Comparison of ENCODE assay signal across 26 cellular contexts in the genomic region with DNA sequence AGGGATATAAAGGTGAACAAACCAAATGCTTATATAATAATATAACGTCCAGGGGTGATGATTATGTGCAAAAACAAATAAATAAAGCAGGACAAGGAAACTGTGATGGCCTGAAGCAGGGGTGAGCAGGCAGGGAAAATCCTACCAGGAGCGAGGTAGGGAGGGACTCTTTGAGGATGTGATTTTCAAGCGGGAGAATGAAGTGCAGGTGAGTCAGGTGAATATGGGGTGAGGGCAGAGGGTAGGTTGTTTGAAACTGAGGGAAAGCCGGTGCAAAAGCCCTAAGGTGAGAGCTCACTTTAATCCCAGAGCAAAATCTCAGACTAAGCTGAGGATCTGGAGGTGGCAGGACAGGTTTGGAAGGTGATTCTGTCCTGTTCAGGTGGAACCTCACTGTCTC. TPM values are rescaled to one million over a fixed set of nuclear protein-coding genes. Genes with fewer than 3 reads are reported as not detected.
DNase-seq lines count a peak whose midpoint lies in the region; ATAC-seq and TF ChIP-seq lines count a peak whose summit lies in the region.
"Had no signal": no experiment of that assay in that cellular context is flagged by ENCODE, and none has a peak within 500 bp of the region (broad histone marks: within the 10 kb centered on the region; RNA-seq: fewer than 3 reads in every experiment).

No MANE protein-coding gene starts in this region.

- H3K27ac ChIP-seq in heart right ventricle (no peak overlapping the region), colonic mucosa (no peak overlapping the region), foreskin keratinocyte (no peak overlapping the region), sigmoid colon (no peak overlapping the region)
- H3K27ac ChIP-seq: A549; BLaER1 treated with 17β-estradiol and CSF1 and Interleukin-3, amounts not matched to agents 10 nM and 100 nM; GM23248 had no signal

- TF ChIP-seq CTCF in heart right ventricle (IDR thresholded peaks at IDR 0.05) = no peak
- TF ChIP-seq CTCF in colonic mucosa (IDR thresholded peaks at IDR 0.05) = no peak
- TF ChIP-seq CTCF in foreskin keratinocyte (conservative IDR thresholded peaks at IDR 0.05) = no peak
- TF ChIP-seq CTCF in sigmoid colon (IDR thresholded peaks at IDR 0.05) = no peak

- H3K4me3 ChIP-seq in heart right ventricle = no peak overlapping the region
- no peak overlapping the region for H3K4me3 ChIP-seq in colonic mucosa
- H3K4me3 ChIP-seq in sigmoid colon = no peak overlapping the region
- H3K4me3 ChIP-seq: A549; BLaER1 treated with 17β-estradiol and CSF1 and Interleukin-3, amounts not matched to agents 10 nM and 100 nM; GM23248 had no signal

- DNase-seq in cardiac septum (ENCODE audit: low spot score) (peak; percentile 22), heart right ventricle (no peak), colonic mucosa (peak; percentile 8), foreskin keratinocyte (peak in 1 of 2 donors; percentile 17), NCI-H1436 treated with DMSO at 0.1 percent for 48 hours (lab: John Stamatoyannopoulos, UW) (no peak), sigmoid colon (no peak)
- DNase-seq: AML-193; CD4-positive, alpha-beta T cell; DMS53; GM23248; H7; Karpas-422; NCI-H1092; NCI-H1417 treated with DMSO at 0.1 percent for 48 hours; NCI-H187; NCI-H2081 treated with DMSO at 0.1 percent for 48 hours; NCI-H2171; NCI-H226; NCI-H510A; NCI-H69; OCI-M1 had no signal

- peaks cover 0 to 22% (median 6%) of the 10 kb centered on the region in 7 donors for H3K27me3 ChIP-seq in heart right ventricle
- H3K27me3 ChIP-seq in colonic mucosa = no peaks in the 10 kb centered on the region
- no peaks in the 10 kb centered on the region for H3K27me3 ChIP-seq in foreskin keratinocyte
- no peaks in the 10 kb centered on the region for H3K27me3 ChIP-seq in sigmoid colon
- H3K27me3 ChIP-seq: BLaER1 treated with 17β-estradiol and CSF1 and Interleukin-3, amounts not matched to agents 10 nM and 100 nM had no signal

- H3K4me1 ChIP-seq in heart right ventricle (no peaks in the 10 kb centered on the region), colonic mucosa (no peaks in the 10 kb centered on the region), foreskin keratinocyte (peaks cover 21% of the 10 kb centered on the region), sigmoid colon (no peaks in the 10 kb centered on the region)

- no peak for TF ChIP-seq POLR2A in sigmoid colon (IDR thresholded peaks at IDR 0.05)

- H3K36me3 ChIP-seq in heart right ventricle = no peaks in the 10 kb centered on the region
- H3K36me3 ChIP-seq in colonic mucosa = no peaks in the 10 kb centered on the region
- no peaks in the 10 kb centered on the region for H3K36me3 ChIP-seq in sigmoid colon
- H3K36me3 ChIP-seq: BLaER1 treated with 17β-estradiol and CSF1 and Interleukin-3, amounts not matched to agents 10 nM and 100 nM had no signal

- H3K9me3 ChIP-seq in heart right ventricle (no peaks in the 10 kb centered on the region), colonic mucosa (no peaks in the 10 kb centered on the region), sigmoid colon (no peaks in the 10 kb centered on the region)
- H3K9me3 ChIP-seq: A549 had no signal

- ATAC-seq in heart right ventricle (no peak), foreskin keratinocyte (peak; percentile 40), HG02798 (IDR thresholded peaks at IDR 0.05; ENCODE audit: poor library complexity, unreplicated experiment) (no peak)
- ATAC-seq: A549, HepG2 had no signal

- no peak overlapping the region for H3K9ac ChIP-seq in colonic mucosa (ENCODE audit: low read depth in 2 of 2, low read length in 2 of 2)
- H3K9ac ChIP-seq: BLaER1 treated with 17β-estradiol and CSF1 and Interleukin-3, amounts not matched to agents 10 nM and 100 nM; GM23248 had no signal

- intact Hi-C loops in cardiac septum (cut with DNase I) = no loop called here
- intact Hi-C loops in heart right ventricle (cut with DNase I) = no loop called here
- intact Hi-C loops in colonic mucosa (cut with DNase I) = no loop called here
- intact Hi-C loops in sigmoid colon (cut with DNase I) = no loop called here

- WGBS in heart right ventricle, 2 donors = 77 to 78% methylated on average over 4 of the region's 4 CpGs
- WGBS in sigmoid colon, 2 donors = 22 to 65% methylated on average over 4 of the region's 4 CpGs

- no peak for TF ChIP-seq EP300 in sigmoid colon (IDR thresholded peaks at IDR 0.05)

RNA-seq across cellular contexts. Expression of gene CYP26B1, which starts 40.7 kb away (rescaled TPM):
- total RNA-seq in cardiac septum (7.0 TPM), heart right ventricle (1 to 10 TPM; 2.6 to 8.3 (median 4.7) TPM), colonic mucosa (1 to 10 TPM; 1.0 to 1.9 TPM), foreskin keratinocyte (0.31 and 1.0 TPM in 2 replicates), sigmoid colon (1 to 10 TPM in 3 of 4 donors, under 1 TPM in 1; 0.68 to 5.0 (median 3.0) TPM)
- polyA plus RNA-seq in heart right ventricle (1 to 10 TPM in 1 of 2 donors, under 1 TPM in 1; 0.88 to 6.2 TPM), foreskin keratinocyte (0.09 and 0.40 TPM in 2 replicates), sigmoid colon (1 to 10 TPM in 2 of 3 donors, under 1 TPM in 1; 0.46 to 2.8 (median 1.2) TPM)
- total RNA-seq: G401 had no signal

Comparison
In these comparisons a context has a peak if more than half of its experiments do, and no peak if none do; other contexts are left out.
1. DNase-seq: peak in cardiac septum (single experiment) and colonic mucosa (single experiment); none in heart right ventricle (0 of 2), NCI-H1436 treated with DMSO at 0.1 percent for 48 hours (single experiment) and sigmoid colon (single experiment).